Comparison of ENCODE assay signal across 9 cellular contexts in the genomic region with DNA sequence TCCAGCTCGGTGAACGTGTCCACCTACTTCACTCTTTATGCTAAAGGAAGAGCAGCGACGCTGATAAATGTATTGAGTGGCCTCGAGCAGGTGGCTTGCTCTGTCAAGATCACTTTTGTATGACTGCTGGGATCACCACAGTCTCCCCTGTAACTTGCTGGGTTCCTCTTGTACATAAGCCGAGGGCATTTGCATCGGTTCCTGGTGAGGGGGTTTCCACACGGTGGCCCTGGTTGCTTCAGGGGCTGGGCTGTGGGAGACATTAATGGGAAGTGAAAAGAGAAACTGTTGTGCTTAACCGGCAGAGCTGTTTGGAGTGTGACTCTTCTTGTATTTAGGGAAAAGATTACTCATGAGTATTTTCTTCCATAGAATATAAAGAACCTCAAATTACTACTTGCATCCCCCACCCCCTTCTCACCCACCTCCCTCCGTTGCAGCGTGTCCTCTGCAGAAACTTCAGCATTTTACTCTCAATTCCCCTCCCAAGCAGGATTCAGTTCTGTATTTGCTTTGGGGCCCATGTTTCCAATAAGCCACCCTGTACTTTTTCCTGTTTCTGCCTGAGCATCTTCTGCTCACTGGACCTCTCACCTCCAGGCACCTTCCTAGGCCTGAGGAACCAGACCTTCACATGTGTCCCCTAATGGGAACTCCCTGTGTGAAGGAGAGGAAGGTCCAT.
DNase-seq lines count a peak whose midpoint lies in the region; ATAC-seq, FAIRE-seq and TF ChIP-seq lines count a peak whose summit lies in the region.
"Had no signal": no experiment of that assay in that cellular context is flagged by ENCODE, and none has a peak within 500 bp of the region (broad histone marks: within the 10 kb centered on the region; RNA-seq: fewer than 3 reads in every experiment).

No MANE protein-coding gene starts in this region.

- peak overlapping the region; percentile 63; the same call in 1 of the 2 replicates for H3K4me2 ChIP-seq in IMR-90 (ENCODE audit: low read depth, low read length)

- H4K91ac ChIP-seq in IMR-90 (ENCODE audit: insufficient read depth, low read depth, low read length): no peak overlapping the region

- BruUV-seq in IMR-90 (replicated peaks; lab: Mats Ljungman, UMichigan): no TSS peak

- no peak overlapping the region for H3K27ac Mint-ChIP-seq in natural killer cell

- peak overlapping the region; percentile 31 for H2AK5ac ChIP-seq in IMR-90 (ENCODE audit: low read depth, low read length)

- no peak overlapping the region for H3K14ac ChIP-seq in IMR-90 (replicated peaks; ENCODE audit: low read depth, low read length)

- H3K4ac ChIP-seq in IMR-90 (ENCODE audit: low read depth, low read length): no peak overlapping the region

- dilution Hi-C loops in IMR-90 (cut with HindIII; ENCODE audit: low sequenced_read_pairs, unreplicated experiment): no loop called here

- no peak overlapping the region for H4K5ac ChIP-seq in IMR-90 (ENCODE audit: low read depth, low read length)

- no peak overlapping the region for H2BK15ac ChIP-seq in IMR-90 (ENCODE audit: low read depth, low read length)

- TF ChIP-seq RAD21 in IMR-90 (IDR thresholded peaks at IDR 0.05; ENCODE audit: low read length): no peak

- H3K27me3 ChIP-seq in IMR-90 (ENCODE audit: control insufficient read depth, insufficient read depth, low read length) (no peaks in the 10 kb centered on the region), foreskin keratinocyte (no peaks in the 10 kb centered on the region)

- no peaks in the 10 kb centered on the region for H3K27me3 Mint-ChIP-seq in activated T-cell treated with anti-CD3 and anti-CD28 coated beads, Interleukin-2, amount 50 U/mL, for 4 hours (ENCODE audit: low read depth)
- H3K27me3 Mint-ChIP-seq in natural killer cell (ENCODE audit: low read depth in 2 of 2): no peaks in the 10 kb centered on the region

- H4K20me1 ChIP-seq in IMR-90 (ENCODE audit: insufficient read depth, low read length): no peaks in the 10 kb centered on the region; the same call in 1 of the 2 replicates

- peak; percentile 93 for FAIRE-seq in GM12891 (lab: Jason Lieb, UNC)
- FAIRE-seq: endometrium had no signal

- no peak overlapping the region for H3K18ac ChIP-seq in IMR-90 (ENCODE audit: low read depth, low read length)

- H2AFZ ChIP-seq in IMR-90 (replicated peaks; ENCODE audit: low read length, poor library complexity): no peak overlapping the region

- no peak overlapping the region for H2BK5ac ChIP-seq in IMR-90 (ENCODE audit: low read depth, low read length, poor library complexity, severe bottlenecking)

- no peak overlapping the region; a peak in 1 of 4 replicates for H4K8ac ChIP-seq in IMR-90 (ENCODE audit: low read depth in 2 of 2, low read length in 2 of 2)

- peaks cover 27 to 56% of the 10 kb centered on the region in 2 experiments for H3K79me1 ChIP-seq in IMR-90 (ENCODE audit: low read depth in 1 of 2, low read length in 2 of 2)

- H3K4me1 Mint-ChIP-seq in activated T-cell treated with anti-CD3 and anti-CD28 coated beads, Interleukin-2, amount 50 U/mL, for 4 hours (ENCODE audit: low read depth): peaks cover 57% of the 10 kb centered on the region
- H3K4me1 Mint-ChIP-seq in natural killer cell: peaks cover 15 to 25% of the 10 kb centered on the region in 2 donors

- H3K9me3 ChIP-seq in IMR-90 (ENCODE audit: control insufficient read depth, insufficient read depth, low read length): no peaks in the 10 kb centered on the region

- in situ Hi-C loops in IMR-90 (cut with MboI; ENCODE audit: low sequenced_read_pairs): no loop called here

- WGBS in IMR-90 (ENCODE audit: extremely low coverage in 2 of 2, insufficient read length in 1 of 2), 2 experiments: 94% methylated on average over 3 of the region's 11 CpGs; no CpG with 5 or more reads in 1 of the 2 experiments

- H3K4me3 Mint-ChIP-seq in activated T-cell treated with anti-CD3 and anti-CD28 coated beads, Interleukin-2, amount 50 U/mL, for 4 hours: peak overlapping the region; percentile 29
- no peak overlapping the region for H3K4me3 Mint-ChIP-seq in natural killer cell

- POLR2A ChIA-PET in IMR-90 (lab: Charles Lee; ENCODE audit: unreplicated experiment): no interaction called here

- no peak overlapping the region for H2BK20ac ChIP-seq in IMR-90 (ENCODE audit: low read depth, low read length)

- H3K27ac ChIP-seq in IMR-90 (ENCODE audit: insufficient read depth, low read length) (no peak overlapping the region), foreskin keratinocyte (no peak overlapping the region)

- peak; percentile 82 for TF ChIP-seq POLR2A in GM12891 (IDR thresholded peaks at IDR 0.05; ENCODE audit: low read depth, low read length)
- TF ChIP-seq POLR2A in IMR-90 (IDR thresholded peaks at IDR 0.05; ENCODE audit: low read depth, low read length): no peak

- no peak overlapping the region for H3K4me3 ChIP-seq in IMR-90 (ENCODE audit: insufficient read depth, low read depth, low read length)

- CTCF ChIA-PET in IMR-90 (lab: Yijun Ruan, JAX): no interaction called here

- no peak overlapping the region for H3K9ac ChIP-seq in IMR-90 (ENCODE audit: low read depth, low read length)

- 0 out of 2 replicates have a peak overlapping the region, but pooled peaks have one; percentile 6 for H3K23ac ChIP-seq in IMR-90 (ENCODE audit: low read depth, low read length)

- 0 out of 2 replicates have a peak, but pooled peaks cover 7% of the 10 kb centered on the region for H3K36me3 ChIP-seq in IMR-90 (ENCODE audit: control insufficient read depth, insufficient read depth, low read length)

- H3K56ac ChIP-seq in IMR-90 (ENCODE audit: extremely low read depth, insufficient read depth, low read length): no peak overlapping the region

- peaks cover 14% of the 10 kb centered on the region; the same call in 1 of the 2 replicates for H3K9me1 ChIP-seq in IMR-90 (ENCODE audit: insufficient read depth, low read length)

- H2BK120ac ChIP-seq in IMR-90 (ENCODE audit: low read depth, low read length): no peak overlapping the region

- peak; percentile 95 for ATAC-seq in GM21447 (IDR thresholded peaks at IDR 0.05; ENCODE audit: unreplicated experiment)
- no peak for ATAC-seq in IMR-90 (ENCODE audit: low read depth)
- peak; percentile 89 to 90 for ATAC-seq in activated T-cell treated with anti-CD3 and anti-CD28 coated beads, Interleukin-2, amount 50 U/mL, for 4 hours
- peak; percentile 38 to 73 (median 44) for ATAC-seq in natural killer cell
- ATAC-seq in foreskin keratinocyte: no peak

- peaks cover 46% of the 10 kb centered on the region for H3K36me3 Mint-ChIP-seq in activated T-cell treated with anti-CD3 and anti-CD28 coated beads, Interleukin-2, amount 50 U/mL, for 4 hours (ENCODE audit: insufficient read depth)
- no peaks in the 10 kb centered on the region for H3K36me3 Mint-ChIP-seq in natural killer cell

- H2AK9ac ChIP-seq in IMR-90 (replicated peaks; ENCODE audit: low read depth, low read length, poor library complexity): no peak overlapping the region

- intact Hi-C loops in IMR-90 (cut with micrococcal nuclease): no loop called here
- intact Hi-C loops in natural killer cell (cut with micrococcal nuclease): no loop called here

- no peaks in the 10 kb centered on the region for H3K9me3 Mint-ChIP-seq in activated T-cell treated with anti-CD3 and anti-CD28 coated beads, Interleukin-2, amount 50 U/mL, for 4 hours
- H3K9me3 Mint-ChIP-seq in natural killer cell: no peaks in the 10 kb centered on the region

- H3K4me1 ChIP-seq in IMR-90 (ENCODE audit: control insufficient read depth, insufficient read depth, low read length): peaks cover 11% of the 10 kb centered on the region
- no peaks in the 10 kb centered on the region for H3K4me1 ChIP-seq in foreskin keratinocyte

- peak; percentile 46 for DNase-seq in GM12891 (ENCODE audit: insufficient read length, low spot score)
- DNase-seq in IMR-90: no peak
- peak; percentile 25 for DNase-seq in activated T-cell treated with anti-CD3 and anti-CD28 coated beads, Interleukin-2, amount 50 U/mL, for 4 hours
- DNase-seq in natural killer cell: no peak
- DNase-seq in NCI-H748 treated with DMSO at 0.1 percent for 48 hours (lab: John Stamatoyannopoulos, UW): no peak
- no peak for DNase-seq in foreskin keratinocyte
- DNase-seq in NCI-H748 (lab: John Stamatoyannopoulos, UW; ENCODE audit: unreplicated experiment): no peak

- TF ChIP-seq CTCF in IMR-90 (conservative IDR thresholded peaks at IDR 0.05; ENCODE audit: low read depth, low read length) (no peak), natural killer cell (IDR thresholded peaks at IDR 0.05) (no peak), foreskin keratinocyte (conservative IDR thresholded peaks at IDR 0.05) (no peak)

TF ChIP-seq in GM12891, 5 proteins besides CTCF, POLR2A, EP300 and RAD21:
- TF ChIP-seq POLR2AphosphoS5 (IDR thresholded peaks at IDR 0.05; ENCODE audit: low read depth, low read length) (no peak), PAX5 (IDR thresholded peaks at IDR 0.05; ENCODE audit: insufficient read depth, low read length, severe bottlenecking) (peak; percentile 62), TAF1 (IDR thresholded peaks at IDR 0.05; ENCODE audit: low read depth, low read length) (peak; percentile 35; the same call in 1 of the 2 replicates), POU2F2 (IDR thresholded peaks at IDR 0.05; ENCODE audit: low read depth, low read length) (peak; percentile 97), SPI1 (IDR thresholded peaks at IDR 0.05; ENCODE audit: low read depth, low read length) (peak; percentile 90)

TF ChIP-seq in IMR-90, 13 proteins besides CTCF, POLR2A, EP300 and RAD21:
- TF ChIP-seq BHLHE40 (IDR thresholded peaks at IDR 0.05; ENCODE audit: low read depth, low read length) (no peak), CHD1 (IDR thresholded peaks at IDR 0.05; ENCODE audit: low read depth, low read length) (no peak), FOS (IDR thresholded peaks at IDR 0.05; ENCODE audit: low read depth, low read length) (no peak), SMC3 (IDR thresholded peaks at IDR 0.05; ENCODE audit: low read depth, low read length) (no peak)

Comparison
In these comparisons a context has a peak if more than half of its experiments do, and no peak if none do; other contexts are left out.
1. DNase-seq: peak in GM12891 (single experiment) and activated T-cell treated with anti-CD3 and anti-CD28 coated beads, Interleukin-2, amount 50 U/mL, for 4 hours (single experiment); none in IMR-90 (single experiment), natural killer cell (single experiment), NCI-H748 treated with DMSO at 0.1 percent for 48 hours (single experiment), foreskin keratinocyte (0 of 2) and NCI-H748 (single experiment).
2. ATAC-seq: peak in GM21447 (single experiment), activated T-cell treated with anti-CD3 and anti-CD28 coated beads, Interleukin-2, amount 50 U/mL, for 4 hours (2 of 2) and natural killer cell (3 of 3); none in IMR-90 (single experiment) and foreskin keratinocyte (single experiment).